Comparison of ENCODE assay signal across 1 cellular context in genomic region chr1:157043685-157044084, GRCh38.
TF ChIP-seq lines count a peak whose summit lies in the region.

No MANE protein-coding gene starts in this region.

TF ChIP-seq in neural cell, 6 proteins besides CTCF, POLR2A, EP300 and RAD21 (continued from another document):
- no peak for TF ChIP-seq TAF1 (IDR thresholded peaks at IDR 0.05; ENCODE audit: low read depth)
